Comparison of ENCODE assay signal across 29 cellular contexts in the genomic region with DNA sequence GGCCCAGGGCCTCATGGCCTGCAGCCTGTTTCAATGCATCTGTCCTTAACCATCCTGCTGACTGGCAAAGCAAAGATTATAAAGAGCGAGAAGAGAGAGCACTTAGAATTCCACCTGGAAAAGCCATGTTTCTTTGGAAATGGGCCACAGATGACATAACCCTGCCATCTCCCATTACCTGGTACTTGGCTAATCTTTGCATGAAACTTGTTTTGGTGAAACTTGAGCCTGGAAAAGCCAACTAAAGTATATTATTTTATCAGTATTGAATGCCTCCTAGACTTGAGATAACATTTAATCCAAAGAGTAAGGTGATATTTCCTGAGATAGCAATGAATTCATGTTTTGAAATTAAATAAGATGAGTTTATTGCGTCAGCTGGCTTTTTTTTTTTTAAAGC.
"Had no signal": no experiment of that assay in that cellular context is flagged by ENCODE, and none has a peak within 500 bp of the region (broad histone marks: within the 10 kb centered on the region; RNA-seq: fewer than 3 reads in every experiment).

No MANE protein-coding gene starts in this region.

- H3K9me3 ChIP-seq: esophagus muscularis mucosa, heart right ventricle, mucosa of descending colon, neutrophil, right lobe of liver, stomach, thyroid gland had no signal

- DNase-seq: dermis blood vessel endothelial cell; effector memory CD4-positive, alpha-beta T cell; foreskin melanocyte; glutamatergic neuron; heart right ventricle; hippocampal formation; immature natural killer cell; islet precursor cell; kidney glomerular epithelial cell; left colon; left ventricle myocardium superior; mucosa of descending colon; naive B cell; right lobe of liver; small intestine; stimulated activated CD4-positive, alpha-beta T cell treated with anti-CD3 and anti-CD28 coated beads, Interleukin-12 subunit alpha, Interleukin-12 subunit beta, amount 100 ng/mL, for 4 hours; stimulated activated CD4-positive, alpha-beta T cell treated with anti-CD3 and anti-CD28 coated beads, Interleukin-1b, Interleukin-23, amount 100 ng/mL, for 48 hours; stimulated activated CD4-positive, alpha-beta T cell treated with anti-CD3 and anti-CD28 coated beads, Interleukin-4, amount 100 ng/mL, for 1 hour; stimulated activated CD8-positive, alpha-beta memory T cell treated with anti-CD3 and anti-CD28 coated beads, Interleukin-4, amount 100 ng/mL, for 48 hours; stimulated activated naive CD4-positive, alpha-beta T cell treated with Interleukin-2 at 50 U/mL for 16 hours; stomach; thyroid gland; trophoblast cell had no signal

- H3K4me3 ChIP-seq: coronary artery, esophagus muscularis mucosa, heart right ventricle, lung, mucosa of descending colon, right lobe of liver, stomach, thyroid gland had no signal

- H3K27me3 ChIP-seq: esophagus muscularis mucosa, heart right ventricle, right lobe of liver, stomach, thyroid gland had no signal

- ATAC-seq: heart right ventricle; left colon; left ventricle myocardium superior; mucosa of descending colon; natural killer cell treated with Interleukin-12 subunit alpha and Interleukin-12 subunit beta and Interleukin-15 and Interleukin-18, amount 100 ng/mL, for 72 hours; right lobe of liver had no signal

- H3K27ac ChIP-seq: coronary artery, esophagus muscularis mucosa, heart right ventricle, neutrophil, parathyroid adenoma, right lobe of liver, stomach, thyroid gland had no signal

- H3K4me1 ChIP-seq: parathyroid adenoma had no signal

- H3K36me3 ChIP-seq: esophagus muscularis mucosa, heart right ventricle, neutrophil, right lobe of liver, stomach, thyroid gland had no signal
